14 cellular contexts compared by ENCODE assay signal in the genomic region with DNA sequence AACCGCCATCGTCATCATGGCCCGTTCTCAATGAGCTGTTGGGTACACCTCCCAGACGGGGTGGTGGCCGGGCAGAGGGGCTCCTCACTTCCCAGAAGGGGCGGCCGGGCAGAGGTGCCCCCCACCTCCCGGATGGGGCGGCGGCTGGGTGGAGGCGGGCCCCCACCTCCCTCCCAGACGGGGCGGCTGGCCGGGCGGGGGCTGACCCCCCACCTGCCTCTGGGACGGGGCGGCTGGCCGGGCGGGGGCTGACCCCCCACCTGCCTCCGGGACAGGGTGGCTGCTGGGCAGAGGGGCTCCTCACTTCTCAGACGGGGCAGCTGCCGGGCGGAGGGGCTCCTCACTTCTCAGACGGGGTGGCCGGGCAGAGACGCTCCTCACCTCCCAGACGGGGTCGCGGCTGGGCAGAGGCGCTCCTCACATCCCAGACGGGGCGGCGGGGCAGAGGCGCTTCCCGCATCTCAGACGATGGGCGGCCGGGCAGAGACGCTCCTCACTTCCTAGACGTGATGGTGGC. TPM values are rescaled to one million over a fixed set of nuclear protein-coding genes. Genes with fewer than 3 reads are reported as not detected.
DNase-seq lines count a peak whose midpoint lies in the region; ATAC-seq, FAIRE-seq and TF ChIP-seq lines count a peak whose summit lies in the region.
"Not testable (repeated sequence)": the region's sequence is repeated elsewhere in the genome, so short reads cannot be mapped to it uniquely, and the experiment has no call there.
"Had no signal": no experiment of that assay in that cellular context is flagged by ENCODE, and none has a peak within 500 bp of the region (broad histone marks: within the 10 kb centered on the region; RNA-seq: fewer than 3 reads in every experiment).

No MANE protein-coding gene starts in this region.

- DNase-seq in kidney, result peak; percentile 49
- not testable (repeated sequence) for DNase-seq in stimulated activated naive CD8-positive, alpha-beta T cell treated with anti-CD3 and anti-CD28 coated beads, Interleukin-15, amount 100 ng/mL, for 72 hours

- FAIRE-seq in kidney (lab: Jason Lieb, UNC), result not testable (repeated sequence)

- H3K4me3 Mint-ChIP-seq in stimulated activated naive CD8-positive, alpha-beta T cell treated with anti-CD3 and anti-CD28 coated beads, Interleukin-15, amount 100 ng/mL, for 72 hours, result not testable (repeated sequence)

- H3K4me1 ChIP-seq in kidney (ENCODE audit: control insufficient read depth in 1 of 2, insufficient read depth in 1 of 2, low read depth in 1 of 2, low read length in 2 of 2), result not testable (repeated sequence)

- not testable (repeated sequence) for H3K9me3 Mint-ChIP-seq in stimulated activated naive CD8-positive, alpha-beta T cell treated with anti-CD3 and anti-CD28 coated beads, Interleukin-15, amount 100 ng/mL, for 72 hours

- not testable (repeated sequence) for H3K9me3 ChIP-seq in kidney (ENCODE audit: control insufficient read depth in 1 of 2, low read length in 2 of 2)

- not testable (repeated sequence) for H3K36me3 ChIP-seq in kidney (ENCODE audit: control insufficient read depth in 1 of 2, insufficient read depth in 2 of 2, low read length in 2 of 2)

- not testable (repeated sequence) for H3K27me3 Mint-ChIP-seq in stimulated activated naive CD8-positive, alpha-beta T cell treated with anti-CD3 and anti-CD28 coated beads, Interleukin-15, amount 100 ng/mL, for 72 hours

- ATAC-seq in stimulated activated naive CD8-positive, alpha-beta T cell treated with anti-CD3 and anti-CD28 coated beads, Interleukin-15, amount 100 ng/mL, for 72 hours, result peak; percentile 64

- not testable (repeated sequence) for H3K27ac Mint-ChIP-seq in stimulated activated naive CD8-positive, alpha-beta T cell treated with anti-CD3 and anti-CD28 coated beads, Interleukin-15, amount 100 ng/mL, for 72 hours

- not testable (repeated sequence) for H3K9ac ChIP-seq in kidney (ENCODE audit: low read length in 2 of 2)

- not testable (repeated sequence) for H3K4me3 ChIP-seq in kidney (ENCODE audit: low read length in 2 of 2)

- intact Hi-C loops in kidney (cut with DNase I), result not testable (repeated sequence)

- not testable (repeated sequence) for H3K4me1 Mint-ChIP-seq in stimulated activated naive CD8-positive, alpha-beta T cell treated with anti-CD3 and anti-CD28 coated beads, Interleukin-15, amount 100 ng/mL, for 72 hours

- not testable (repeated sequence) for TF ChIP-seq CTCF in kidney (IDR thresholded peaks at IDR 0.05; ENCODE audit: borderline replicate concordance, extremely low read depth, insufficient read depth)

- not testable (repeated sequence) for H3K27ac ChIP-seq in kidney (ENCODE audit: low read depth in 2 of 2, low read length in 2 of 2)

RNA-seq across cellular contexts. Expression of a gene that starts 29.2 kb away (rescaled TPM):
- 54.8 TPM for total RNA-seq in kidney
- 11.0 TPM for polyA plus RNA-seq in kidney (ENCODE audit: insufficient read depth, low read depth, low replicate concordance)
- total RNA-seq: A172; A673; Calu3; CD4-positive, alpha-beta T cell; CD4-positive, CD25-positive, alpha-beta regulatory T cell; CD8-positive, alpha-beta memory T cell; CD8-positive, alpha-beta T cell; Daoy had no signal
- polyA plus RNA-seq: A549; AG04450; BJ; CD4-positive, alpha-beta memory T cell; CD4-positive, CD25-positive, alpha-beta regulatory T cell; CD8-positive, alpha-beta memory T cell had no signal
